ENCODE assay signal across 1 cellular context in genomic region chr22:50061141-50061823, GRCh38.
TF ChIP-seq lines count a peak whose summit lies in the region.

No MANE protein-coding gene starts in this region.

TF ChIP-seq in H1, 55 proteins besides CTCF, POLR2A, EP300 and RAD21:
- no peak for TF ChIP-seq MAFK (IDR thresholded peaks at IDR 0.05; ENCODE audit: low read depth, low read length)
- TF ChIP-seq PHF8 (conservative IDR thresholded peaks at IDR 0.05; ENCODE audit: low read depth, low read length): no peak
- TF ChIP-seq JUN (IDR thresholded peaks at IDR 0.05; ENCODE audit: low read depth, low read length): no peak
- TF ChIP-seq POU5F1 (IDR thresholded peaks at IDR 0.05; ENCODE audit: low read depth, low read length): no peak
- no peak for TF ChIP-seq SRF (IDR thresholded peaks at IDR 0.05; ENCODE audit: low read depth, low read length)
- no peak for TF ChIP-seq JUND (IDR thresholded peaks at IDR 0.05; ENCODE audit: low read length)
- no peak for TF ChIP-seq FOSL1 (IDR thresholded peaks at IDR 0.05; ENCODE audit: insufficient read depth, low read depth, low read length)
- TF ChIP-seq CHD1 (IDR thresholded peaks at IDR 0.05; ENCODE audit: low read depth, low read length): no peak
- no peak for TF ChIP-seq CTBP2 (IDR thresholded peaks at IDR 0.05; ENCODE audit: borderline replicate concordance, insufficient read depth, insufficient read length, low read length)
- no peak for TF ChIP-seq TAF7 (optimal IDR thresholded peaks at IDR 0.05; ENCODE audit: borderline replicate concordance, low read depth, low read length)
- TF ChIP-seq BACH1 (IDR thresholded peaks at IDR 0.05; ENCODE audit: low read length): no peak
